In genomic region chr18:32091724-32092421, GRCh38 we compare ENCODE assay signal across 8 cellular contexts. TPM values are rescaled to one million over a fixed set of nuclear protein-coding genes. Genes with fewer than 3 reads are reported as not detected.
DNase-seq lines count a peak whose midpoint lies in the region; ATAC-seq and TF ChIP-seq lines count a peak whose summit lies in the region.

RNF138 (plus strand) TSS chr18:32091874; CDS start chr18:32092777, 903 bp downstream.

- peak; percentile 63 for ATAC-seq in GM19324 (IDR thresholded peaks at IDR 0.05; ENCODE audit: low FRiP score, unreplicated experiment)
- ATAC-seq in HG03460 (IDR thresholded peaks at IDR 0.05; ENCODE audit: unreplicated experiment) = peak; percentile 54
- peak; percentile 69 for ATAC-seq in left lobe of liver

- no peaks in the 10 kb centered on the region for H3K27me3 ChIP-seq in BE2C

- H3K9me3 ChIP-seq in BE2C = no peaks in the 10 kb centered on the region

- intact Hi-C loops in activated CD4-positive, alpha-beta T cell treated with anti-CD3 and anti-CD28 coated beads, Interleukin-2, amount 10 ng/mL, durations not matched to agents 24 days and 14 days (cut with micrococcal nuclease) = loop anchor here (1.0 to 2.0 kb wide), 5 partner anchors 15 to 434 kb away; partner anchors contain the start of genes RNF125 and TRAPPC8

- H3K36me3 ChIP-seq in BE2C = no peaks in the 10 kb centered on the region

- TF ChIP-seq CTCF in BE2C (IDR thresholded peaks at IDR 0.05; ENCODE audit: low read depth, low read length) (no peak), coronary artery (IDR thresholded peaks at IDR 0.05) (no peak)

- H3K4me3 Mint-ChIP-seq in activated CD4-positive, alpha-beta T cell treated with anti-CD3 and anti-CD28 coated beads, Interleukin-2, amount 10 ng/mL, durations not matched to agents 24 days and 14 days = peak within 1 kb of the TSS; percentile 91

- no peaks in the 10 kb centered on the region for H3K27me3 Mint-ChIP-seq in activated CD4-positive, alpha-beta T cell treated with anti-CD3 and anti-CD28 coated beads, Interleukin-2, amount 10 ng/mL, durations not matched to agents 24 days and 14 days

- H3K4me1 ChIP-seq in BE2C = no peaks in the 10 kb centered on the region

- peak within 1 kb of the TSS; percentile 97 for H3K27ac Mint-ChIP-seq in activated CD4-positive, alpha-beta T cell treated with anti-CD3 and anti-CD28 coated beads, Interleukin-2, amount 10 ng/mL, durations not matched to agents 24 days and 14 days

- peaks cover 48% of the 10 kb centered on the region for H3K4me1 Mint-ChIP-seq in activated CD4-positive, alpha-beta T cell treated with anti-CD3 and anti-CD28 coated beads, Interleukin-2, amount 10 ng/mL, durations not matched to agents 24 days and 14 days

- peak within 1 kb of the TSS; percentile 98 to 99 for H3K27ac ChIP-seq in coronary artery

- no peaks in the 10 kb centered on the region for H3K9me3 Mint-ChIP-seq in activated CD4-positive, alpha-beta T cell treated with anti-CD3 and anti-CD28 coated beads, Interleukin-2, amount 10 ng/mL, durations not matched to agents 24 days and 14 days

- DNase-seq in BE2C (peak; percentile 75), NCI-H526 (lab: John Stamatoyannopoulos, UW) (peak; percentile 80 to 87), coronary artery (ENCODE audit: low spot score) (peak; percentile 89), left lobe of liver (ENCODE audit: low spot score) (peak; percentile 91)
- peak; percentile 96 for DNase-seq in activated CD4-positive, alpha-beta T cell treated with anti-CD3 and anti-CD28 coated beads, Interleukin-2, amount 10 ng/mL, durations not matched to agents 24 days and 14 days
- DNase-seq in stimulated activated CD4-positive, alpha-beta T cell treated with anti-CD3 and anti-CD28 coated beads, Interleukin-2, amount 100 ng/mL, for 4 hours (ENCODE audit: low read depth) = peak; percentile 78

- peaks cover 36% of the 10 kb centered on the region for H3K36me3 Mint-ChIP-seq in activated CD4-positive, alpha-beta T cell treated with anti-CD3 and anti-CD28 coated beads, Interleukin-2, amount 10 ng/mL, durations not matched to agents 24 days and 14 days (ENCODE audit: low read depth)

- H3K4me3 ChIP-seq in BE2C (ENCODE audit: low read depth, low read length) = peak within 1 kb of the TSS; percentile 70
- peak within 1 kb of the TSS; percentile 92 for H3K4me3 ChIP-seq in coronary artery

RNA-seq across cellular contexts. Expression of gene RNF138, which starts in this region (rescaled TPM):
- polyA plus RNA-seq in BE2C (2012; ENCODE audit: insufficient read depth, insufficient read length, low read depth) = 22.3 TPM
- total RNA-seq in activated CD4-positive, alpha-beta T cell treated with anti-CD3 and anti-CD28 coated beads, Interleukin-2, amount 10 ng/mL, durations not matched to agents 24 days and 14 days = 81.0 and 103 TPM in 2 replicates
- 12.0 TPM for total RNA-seq in left lobe of liver

Comparison
In these comparisons a context has a peak if more than half of its experiments do, and no peak if none do; other contexts are left out.
1. Peak in every context shown above with its lines: DNase-seq, ATAC-seq, H3K4me3 ChIP-seq and H3K27ac ChIP-seq.